Comparison of ENCODE assay signal across 8 cellular contexts in the genomic region with DNA sequence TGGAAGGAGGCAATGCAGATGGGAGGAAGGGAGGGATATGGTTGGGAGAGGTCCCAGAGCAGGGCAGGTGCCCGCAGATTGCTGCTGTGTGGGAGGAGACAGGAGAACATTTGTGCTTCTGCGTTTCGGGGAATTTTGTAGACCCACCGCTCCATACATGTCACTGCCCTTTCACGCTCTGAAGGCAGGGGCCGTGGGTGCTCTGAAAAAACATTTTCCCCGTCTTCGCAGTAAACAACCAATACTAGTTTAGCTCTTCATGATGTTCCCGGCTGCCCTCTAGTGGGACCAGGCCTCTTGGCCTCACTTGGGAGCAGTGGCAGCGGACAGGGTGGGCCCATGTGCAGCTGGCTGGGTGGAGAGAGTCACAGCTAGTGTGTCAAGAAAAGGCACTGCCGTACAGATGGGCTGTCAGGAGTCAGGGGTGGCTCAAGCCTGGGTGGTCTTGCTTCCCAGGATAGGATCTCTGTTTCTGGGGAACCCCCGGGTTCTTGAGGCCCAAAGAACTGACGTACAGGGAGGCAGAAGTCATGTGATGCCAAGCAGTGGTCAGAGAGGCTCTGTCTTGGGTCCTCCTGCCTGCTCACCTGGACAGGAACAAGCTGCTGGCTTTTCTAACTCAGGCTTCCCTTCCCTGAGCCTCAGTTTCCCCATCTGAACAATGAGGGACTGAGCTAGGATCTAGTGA. TPM values are rescaled to one million over a fixed set of nuclear protein-coding genes. Genes with fewer than 3 reads are reported as not detected.
DNase-seq lines count a peak whose midpoint lies in the region; ATAC-seq and TF ChIP-seq lines count a peak whose summit lies in the region.

No MANE protein-coding gene starts in this region.

- H3K4me1 Mint-ChIP-seq in activated T-cell treated with anti-CD3 and anti-CD28 coated beads, Interleukin-2, amount 50 U/mL, for 24 hours (ENCODE audit: low read depth): peaks cover 77% of the 10 kb centered on the region
- H3K4me1 Mint-ChIP-seq in nephron: peaks cover 18% of the 10 kb centered on the region

- no peak overlapping the region for H3K4me3 ChIP-seq in fibroblast of pulmonary artery (replicated peaks; ENCODE audit: low read depth, low read length)

- ATAC-seq in HG03196 (IDR thresholded peaks at IDR 0.05; ENCODE audit: unreplicated experiment) (no peak), GM19324 (IDR thresholded peaks at IDR 0.05; ENCODE audit: low FRiP score, unreplicated experiment) (no peak)

- H3K9me3 Mint-ChIP-seq in activated T-cell treated with anti-CD3 and anti-CD28 coated beads, Interleukin-2, amount 50 U/mL, for 24 hours: no peaks in the 10 kb centered on the region
- peaks cover 3% of the 10 kb centered on the region for H3K9me3 Mint-ChIP-seq in nephron

- TF ChIP-seq CTCF in fibroblast of pulmonary artery (IDR thresholded peaks at IDR 0.05; ENCODE audit: low read length, missing control alignments) (peak; percentile 89), nephron (IDR thresholded peaks at IDR 0.05; ENCODE audit: unreplicated experiment in 3 of 3) (peak; percentile 64 to 68 (median 64))

- H3K27me3 Mint-ChIP-seq in activated T-cell treated with anti-CD3 and anti-CD28 coated beads, Interleukin-2, amount 50 U/mL, for 24 hours: no peaks in the 10 kb centered on the region
- peaks cover 6% of the 10 kb centered on the region for H3K27me3 Mint-ChIP-seq in nephron (ENCODE audit: low read depth)

- no peak overlapping the region for H3K4me3 Mint-ChIP-seq in activated T-cell treated with anti-CD3 and anti-CD28 coated beads, Interleukin-2, amount 50 U/mL, for 24 hours
- H3K4me3 Mint-ChIP-seq in nephron: peak overlapping the region in 2 of 3 experiments; percentile 2

- peaks cover 94% of the 10 kb centered on the region for H3K36me3 Mint-ChIP-seq in activated T-cell treated with anti-CD3 and anti-CD28 coated beads, Interleukin-2, amount 50 U/mL, for 24 hours (ENCODE audit: low read depth)
- H3K36me3 Mint-ChIP-seq in nephron (ENCODE audit: low read depth): peaks cover 4% of the 10 kb centered on the region

- DNase-seq in Daoy (ENCODE audit: low read depth) (peak; percentile 18), HuH-7 (ENCODE audit: low spot score) (peak; percentile 79), fibroblast of pulmonary artery (ENCODE audit: low read depth) (peak; percentile 75), KG1 (lab: John Stamatoyannopoulos, UW) (no peak)
- DNase-seq in activated T-cell treated with anti-CD3 and anti-CD28 coated beads, Interleukin-2, amount 50 U/mL, for 24 hours: peak; percentile 57

- H3K27ac Mint-ChIP-seq in activated T-cell treated with anti-CD3 and anti-CD28 coated beads, Interleukin-2, amount 50 U/mL, for 24 hours: peak overlapping the region; percentile 90
- peak overlapping the region in 1 of 3 experiments; percentile 32 for H3K27ac Mint-ChIP-seq in nephron

RNA-seq across cellular contexts. Expression of gene CPNE2, which starts 46.5 kb away (rescaled TPM):
- total RNA-seq in Daoy (2014; rRNA removed; shearing (Covaris generic)): 10.0 and 15.2 TPM in 2 replicates

RNA-seq across cellular contexts. Expression of gene NLRC5, which starts 56.5 kb away (rescaled TPM):
- total RNA-seq in Daoy (2014; rRNA removed; shearing (Covaris generic)): 6.5 and 9.0 TPM in 2 replicates
